Comparison of ENCODE assay signal across 1 cellular context in the genomic region with DNA sequence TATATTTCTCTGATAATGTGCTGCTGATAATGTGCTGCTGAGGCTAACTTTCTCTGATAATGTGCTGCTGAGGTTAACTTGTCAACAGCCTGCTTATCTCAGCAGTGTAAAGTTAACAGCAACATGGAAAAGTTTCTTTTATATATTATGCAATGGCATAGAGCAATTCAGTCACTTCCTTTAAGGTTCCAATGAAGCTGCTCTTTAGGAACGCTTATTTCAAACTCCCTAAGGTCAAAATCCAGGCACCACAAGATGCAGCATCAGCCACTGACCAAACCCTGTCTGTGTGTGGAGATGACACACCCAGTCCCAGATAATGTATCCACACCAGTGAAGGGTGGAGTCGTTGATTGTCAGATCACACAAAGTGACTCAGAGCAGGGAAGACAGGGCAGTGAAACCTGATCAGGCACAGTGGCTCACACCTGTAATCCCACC.
TF ChIP-seq lines count a peak whose summit lies in the region.

No MANE protein-coding gene starts in this region.

TF ChIP-seq in K562, 482 proteins besides CTCF, POLR2A, EP300 and RAD21 (continued from another document):
- TF ChIP-seq JUND (IDR thresholded peaks at IDR 0.05; ENCODE audit: borderline replicate concordance, low read depth, low read length) (peak; percentile 49; the same call in 1 of the 2 replicates), JUND (tag; IDR thresholded peaks at IDR 0.05; ENCODE audit: borderline replicate concordance, low read depth, low read length) (peak; percentile 47; the same call in 1 of the 3 replicates)
